Comparison of ENCODE assay signal across 1 cellular context in genomic region chr12:20463920-20464524, GRCh38.
TF ChIP-seq lines count a peak whose summit lies in the region.

No MANE protein-coding gene starts in this region.

TF ChIP-seq in SK-N-SH treated with all-trans-retinoic acid at 6 μM for 48 hours, 23 proteins besides CTCF, POLR2A, EP300 and RAD21 (continued from another document):
- TF ChIP-seq PATZ1 (CRISPR knock-in tag; IDR thresholded peaks at IDR 0.05; ENCODE audit: borderline replicate concordance), result no peak
- TF ChIP-seq ZNF70 (CRISPR knock-in tag; IDR thresholded peaks at IDR 0.05), result no peak
- TF ChIP-seq POU6F1 (CRISPR knock-in tag; IDR thresholded peaks at IDR 0.05; ENCODE audit: borderline replicate concordance, low read depth), result no peak
- no peak for TF ChIP-seq CREB5 (CRISPR knock-in tag; IDR thresholded peaks at IDR 0.05; ENCODE audit: low read depth)
- no peak for TF ChIP-seq TCF4 (CRISPR knock-in tag; IDR thresholded peaks at IDR 0.05; ENCODE audit: borderline replicate concordance)
